In genomic region chr12:100199347-100200136, GRCh38 we compare ENCODE assay signal across 8 cellular contexts. TPM values are rescaled to one million over a fixed set of nuclear protein-coding genes. Genes with fewer than 3 reads are reported as not detected.
A peak's percentile ranks its signal among the peaks of the same experiment; 100 is the strongest.
DNase-seq lines count a peak whose midpoint lies in the region; ATAC-seq and TF ChIP-seq lines count a peak whose summit lies in the region.

No MANE protein-coding gene starts in this region.

- peaks cover 17% of the 10 kb centered on the region for H3K79me2 ChIP-seq in OCI-LY1 (ENCODE audit: insufficient read depth, low read length)

- POLR2A ChIA-PET in CD8-positive, alpha-beta memory T cell (lab: Charles Lee), result interaction anchor here (3.8 kb wide), 1 partner anchor 68 kb away, joined by 23 read pairs; the partner anchor contains the start of genes DEPDC4 and SCYL2

- no peaks in the 10 kb centered on the region for H3K27me3 Mint-ChIP-seq in CD8-positive, alpha-beta memory T cell
- H3K27me3 Mint-ChIP-seq in activated T-cell treated with anti-CD3 and anti-CD28 coated beads, Interleukin-2, amount 50 U/mL, for 4 hours (ENCODE audit: low read depth), result no peaks in the 10 kb centered on the region

- no peaks in the 10 kb centered on the region for H3K27me3 ChIP-seq in CD8-positive, alpha-beta memory T cell (ENCODE audit: insufficient read depth, low read length, poor library complexity, severe bottlenecking)
- no peaks in the 10 kb centered on the region for H3K27me3 ChIP-seq in OCI-LY1 (ENCODE audit: insufficient read depth, low read length)
- H3K27me3 ChIP-seq in neutrophil, result no peaks in the 10 kb centered on the region
- no peaks in the 10 kb centered on the region for H3K27me3 ChIP-seq in thoracic aorta (replicated peaks; ENCODE audit: insufficient read depth)

- H3K4me1 ChIP-seq in CD8-positive, alpha-beta memory T cell (ENCODE audit: insufficient read depth, low read length), result peaks cover 31% of the 10 kb centered on the region
- peaks cover 33% of the 10 kb centered on the region for H3K4me1 ChIP-seq in OCI-LY1 (ENCODE audit: insufficient read depth, low read length, severe bottlenecking)
- H3K4me1 ChIP-seq in neutrophil (ENCODE audit: control insufficient read depth in 1 of 2, insufficient read depth in 1 of 2, low read depth in 1 of 2, low read length in 1 of 2), result peaks cover 18 to 24% of the 10 kb centered on the region in 2 experiments
- H3K4me1 ChIP-seq in thoracic aorta (ENCODE audit: control insufficient read depth in 1 of 2, low read depth in 2 of 2), result peaks cover 14 to 23% of the 10 kb centered on the region in 2 donors

- H3K9me2 ChIP-seq in OCI-LY1 (ENCODE audit: low read depth, low read length), result no peaks in the 10 kb centered on the region

- TF ChIP-seq CTCF in OCI-LY1 (IDR thresholded peaks at IDR 0.05; ENCODE audit: low read length) (no peak), fibroblast of the aortic adventitia (IDR thresholded peaks at IDR 0.05; ENCODE audit: insufficient read depth, low read length) (no peak), neutrophil (IDR thresholded peaks at IDR 0.05) (no peak), thoracic aorta (IDR thresholded peaks at IDR 0.05) (no peak)

- H3K9me3 Mint-ChIP-seq in CD8-positive, alpha-beta memory T cell, result no peaks in the 10 kb centered on the region
- H3K9me3 Mint-ChIP-seq in activated T-cell treated with anti-CD3 and anti-CD28 coated beads, Interleukin-2, amount 50 U/mL, for 4 hours, result no peaks in the 10 kb centered on the region

- H3K27ac Mint-ChIP-seq in CD8-positive, alpha-beta memory T cell, result peak overlapping the region; percentile 89 to 100 (median 100)

- peak overlapping the region; percentile 96 for H3K4me2 ChIP-seq in OCI-LY1 (ENCODE audit: low read length)

- no peak overlapping the region for H2AFZ ChIP-seq in OCI-LY1 (ENCODE audit: low read length)

- no peaks in the 10 kb centered on the region for H3K36me3 ChIP-seq in CD8-positive, alpha-beta memory T cell (ENCODE audit: insufficient read depth, low read length)
- peaks cover 15% of the 10 kb centered on the region; the same call in 1 of the 2 replicates for H3K36me3 ChIP-seq in OCI-LY1 (ENCODE audit: insufficient read depth, low read length)
- H3K36me3 ChIP-seq in neutrophil, result no peaks in the 10 kb centered on the region
- no peaks in the 10 kb centered on the region for H3K36me3 ChIP-seq in thoracic aorta

- no peaks in the 10 kb centered on the region for H3K9me3 ChIP-seq in CD8-positive, alpha-beta memory T cell (ENCODE audit: low read length)
- H3K9me3 ChIP-seq in OCI-LY1 (ENCODE audit: low read length) (no peaks in the 10 kb centered on the region), neutrophil (no peaks in the 10 kb centered on the region), thoracic aorta (no peaks in the 10 kb centered on the region)

- H3K4me3 ChIP-seq in CD8-positive, alpha-beta memory T cell (ENCODE audit: low read length), result peak overlapping the region; percentile 91
- H3K4me3 ChIP-seq in OCI-LY1 (ENCODE audit: low read depth, low read length, poor library complexity, severe bottlenecking) (peak overlapping the region; percentile 92), fibroblast of the aortic adventitia (ENCODE audit: low read depth, low read length) (peak overlapping the region; percentile 87), neutrophil (ENCODE audit: low read depth in 1 of 2, low read length in 1 of 2) (peak overlapping the region; percentile 83 to 97), thoracic aorta (peak overlapping the region; percentile 72)

- no peaks in the 10 kb centered on the region for H4K20me1 ChIP-seq in OCI-LY1 (ENCODE audit: insufficient read depth, low read length)

- no peaks in the 10 kb centered on the region for H3F3A ChIP-seq in OCI-LY1 (ENCODE audit: insufficient read depth, low read length)

- CTCF ChIA-PET in CD8-positive, alpha-beta memory T cell (lab: Charles Lee), result interaction anchor here (1.7 to 2.2 kb wide), 2 partner anchors 45 to 67 kb away, joined by 8 to 11 read pairs; partner anchors contain the start of genes DEPDC4 and SCYL2

- H3K4me3 Mint-ChIP-seq in CD8-positive, alpha-beta memory T cell, result peak overlapping the region; percentile 93 to 100 (median 99)
- H3K4me3 Mint-ChIP-seq in activated T-cell treated with anti-CD3 and anti-CD28 coated beads, Interleukin-2, amount 50 U/mL, for 4 hours, result peak overlapping the region; percentile 98

- H3K9ac ChIP-seq in OCI-LY1 (ENCODE audit: low read length), result peak overlapping the region; percentile 76

- ATAC-seq in GM19452 (IDR thresholded peaks at IDR 0.05; ENCODE audit: unreplicated experiment), result peak; percentile 65
- peak; percentile 40 for ATAC-seq in HG03558 (IDR thresholded peaks at IDR 0.05; ENCODE audit: extremely low read depth, unreplicated experiment)
- ATAC-seq in activated T-cell treated with anti-CD3 and anti-CD28 coated beads, Interleukin-2, amount 50 U/mL, for 4 hours, result peak; percentile 71 to 73
- no peak for ATAC-seq in thoracic aorta (ENCODE audit: insufficient number of reproducible peaks, low FRiP score, low read depth)

- H3K36me3 Mint-ChIP-seq in CD8-positive, alpha-beta memory T cell, result peaks cover under 1 to 28% (median 8%) of the 10 kb centered on the region in 3 donors
- H3K36me3 Mint-ChIP-seq in activated T-cell treated with anti-CD3 and anti-CD28 coated beads, Interleukin-2, amount 50 U/mL, for 4 hours (ENCODE audit: insufficient read depth), result peaks cover 11% of the 10 kb centered on the region

- peaks cover 38 to 64% (median 50%) of the 10 kb centered on the region in 3 donors for H3K4me1 Mint-ChIP-seq in CD8-positive, alpha-beta memory T cell
- peaks cover 31% of the 10 kb centered on the region for H3K4me1 Mint-ChIP-seq in activated T-cell treated with anti-CD3 and anti-CD28 coated beads, Interleukin-2, amount 50 U/mL, for 4 hours (ENCODE audit: low read depth)

- DNase-seq in CD8-positive, alpha-beta memory T cell, result peak; percentile 74 to 88 (median 76)
- peak; percentile 59 for DNase-seq in activated T-cell treated with anti-CD3 and anti-CD28 coated beads, Interleukin-2, amount 50 U/mL, for 4 hours
- DNase-seq in fibroblast of the aortic adventitia (ENCODE audit: low read depth) (peak; percentile 11), thoracic aorta (ENCODE audit: low spot score) (no peak)

- H3K27ac ChIP-seq in CD8-positive, alpha-beta memory T cell (ENCODE audit: low read depth, low read length), result peak overlapping the region; percentile 96
- H3K27ac ChIP-seq in OCI-LY1 (ENCODE audit: low read depth, low read length, poor library complexity, severe bottlenecking), result peak overlapping the region; percentile 51
- H3K27ac ChIP-seq in neutrophil, result peak overlapping the region; percentile 71
- peak overlapping the region; percentile 71 to 73 for H3K27ac ChIP-seq in thoracic aorta

RNA-seq across cellular contexts. Expression of gene ACTR6, which starts 1.1 kb away (rescaled TPM):
- total RNA-seq in CD8-positive, alpha-beta memory T cell, result 10 to 100 TPM; 35.1 to 36.6 TPM
- polyA plus RNA-seq in CD8-positive, alpha-beta memory T cell, result 41.8 TPM
- total RNA-seq in activated T-cell treated with anti-CD3 and anti-CD28 coated beads, Interleukin-2, amount 50 U/mL, for 4 hours, result 10 to 100 TPM; 23.2 to 26.3 (median 26.2) TPM
- total RNA-seq in fibroblast of the aortic adventitia (ENCODE audit: low replicate concordance) (9.2 and 30.0 TPM in 2 replicates), thoracic aorta (100 to 1,000 TPM in 1 of 2 donors, 10 to 100 TPM in 1; 17.6 to 130 TPM)

RNA-seq across cellular contexts. Expression of gene BLTP3B, which starts 56.9 kb away (rescaled TPM):
- total RNA-seq in CD8-positive, alpha-beta memory T cell, result 10 to 100 TPM; 60.9 to 65.1 TPM
- 15.2 TPM for polyA plus RNA-seq in CD8-positive, alpha-beta memory T cell
- 10 to 100 TPM; 52.2 to 56.3 (median 54.6) TPM for total RNA-seq in activated T-cell treated with anti-CD3 and anti-CD28 coated beads, Interleukin-2, amount 50 U/mL, for 4 hours
- total RNA-seq in fibroblast of the aortic adventitia (ENCODE audit: low replicate concordance), result 54.7 and 72.9 TPM in 2 replicates
- 10 to 100 TPM; 42.9 to 62.5 TPM for total RNA-seq in thoracic aorta
